11 cellular contexts compared by ENCODE assay signal in the genomic region with DNA sequence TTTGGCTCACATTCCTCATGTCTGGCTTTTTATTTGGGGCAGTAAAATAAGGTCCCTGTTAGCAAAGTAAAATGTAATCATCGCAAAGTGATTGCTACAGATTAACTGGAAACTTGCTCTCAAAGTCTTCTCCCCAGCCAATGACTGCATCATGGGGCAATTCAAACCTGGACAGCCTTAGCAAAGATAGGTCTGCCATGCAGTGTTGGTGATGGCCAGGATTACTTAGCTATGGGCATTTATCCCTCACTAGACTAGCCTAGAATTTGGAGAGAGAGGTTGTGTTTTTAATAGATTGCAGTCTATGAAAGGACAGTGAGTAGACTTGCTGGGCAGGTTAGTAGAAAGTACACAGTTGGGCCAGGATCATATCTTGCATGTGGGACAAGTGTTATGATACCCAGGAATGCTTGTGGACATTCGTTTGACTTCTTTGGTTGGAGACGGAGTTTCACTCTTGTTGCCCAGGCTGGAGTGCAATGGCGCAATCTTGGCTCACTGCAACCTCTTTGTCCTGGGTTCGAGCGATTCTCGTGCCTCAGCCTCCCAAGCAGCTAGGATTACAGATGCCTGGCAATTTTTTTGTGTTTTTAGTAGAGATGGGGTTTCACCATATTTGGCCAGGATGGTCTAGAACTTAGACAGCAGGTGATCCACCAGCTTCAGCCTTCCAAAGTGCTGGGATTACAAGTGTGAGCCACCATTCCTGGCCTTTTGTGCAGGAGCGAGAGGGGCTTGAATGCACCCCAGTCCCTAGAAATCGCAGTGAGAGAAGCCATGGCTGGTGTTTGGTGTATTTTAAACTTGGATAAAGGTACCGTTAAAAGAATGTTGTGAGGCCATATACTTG. TPM values are rescaled to one million over a fixed set of nuclear protein-coding genes. Genes with fewer than 3 reads are reported as not detected.
DNase-seq lines count a peak whose midpoint lies in the region; ATAC-seq, FAIRE-seq and TF ChIP-seq lines count a peak whose summit lies in the region.
"Had no signal": no experiment of that assay in that cellular context is flagged by ENCODE, and none has a peak within 500 bp of the region (broad histone marks: within the 10 kb centered on the region; RNA-seq: fewer than 3 reads in every experiment).

No MANE protein-coding gene starts in this region.

- no peaks in the 10 kb centered on the region for H3K9me3 Mint-ChIP-seq in stimulated activated naive CD8-positive, alpha-beta T cell treated with anti-CD3 and anti-CD28 coated beads, Interleukin-15, amount 100 ng/mL, for 72 hours

- POLR2A ChIA-PET in HepG2 (lab: Yijun Ruan, JAX) (interaction anchor here (1.1 to 9.0 kb wide), 5 partner anchors 18 to 305 kb away, joined by 3 to 96 read pairs (median 7); a partner anchor contains a TSS), K562 (lab: Yijun Ruan, JAX) (interaction anchor here (1.0 to 1.2 kb wide), 2 partner anchors 291 to 305 kb away, joined by 3 read pairs; a partner anchor contains a TSS)

- CTCF ChIA-PET in HepG2 (lab: Yijun Ruan, JAX; ENCODE audit: low intra/inter-chr PET ratio, low total read pairs), result no interaction called here
- CTCF ChIA-PET in K562 (lab: Yijun Ruan, JAX; ENCODE audit: low intra/inter-chr PET ratio), result interaction anchor here (0.6 kb wide), 1 partner anchor 13 kb away, joined by 4 read pairs; no protein-coding TSS in a partner anchor

- H3K27ac ChIP-seq in HepG2 (ENCODE audit: extremely low read length, insufficient read depth, low read length) (peak overlapping the region; percentile 22), right lobe of liver (no peak overlapping the region), K562 (ENCODE audit: extremely low read depth, low read depth, low read length) (0 out of 3 replicates have a peak overlapping the region, but pooled peaks have one; percentile 19), uterus (no peak overlapping the region)
- H3K27ac ChIP-seq: left lung had no signal

- H3K27me3 ChIP-seq in HepG2 (ENCODE audit: control insufficient read depth in 1 of 2, insufficient read depth in 2 of 2, low read length in 2 of 2), result no peaks in the 10 kb centered on the region; a peak in 1 of 5 replicates
- H3K27me3 ChIP-seq in right lobe of liver, result no peaks in the 10 kb centered on the region
- H3K27me3 ChIP-seq in Loucy (ENCODE audit: insufficient read depth, low read length, poor library complexity, severe bottlenecking), result no peaks in the 10 kb centered on the region
- no peaks in the 10 kb centered on the region for H3K27me3 ChIP-seq in K562 (ENCODE audit: control insufficient read depth in 2 of 2, insufficient read depth in 2 of 2, low read length in 2 of 2)
- no peaks in the 10 kb centered on the region for H3K27me3 ChIP-seq in uterus
- H3K27me3 ChIP-seq: left lung had no signal

- no peaks in the 10 kb centered on the region for H3K27me3 Mint-ChIP-seq in stimulated activated naive CD8-positive, alpha-beta T cell treated with anti-CD3 and anti-CD28 coated beads, Interleukin-15, amount 100 ng/mL, for 72 hours

- H3K4me3 Mint-ChIP-seq in stimulated activated naive CD8-positive, alpha-beta T cell treated with anti-CD3 and anti-CD28 coated beads, Interleukin-15, amount 100 ng/mL, for 72 hours, result peak overlapping the region; percentile 24 to 35

- BruUV-seq in HepG2 (replicated peaks; lab: Mats Ljungman, UMichigan), result no TSS peak
- no TSS peak for BruUV-seq in K562 (replicated peaks; lab: Mats Ljungman, UMichigan)

- TF ChIP-seq EP300 in HepG2 (IDR thresholded peaks at IDR 0.05; ENCODE audit: low read depth in 2 of 2, low read length in 2 of 2) (no peak), HepG2 (CRISPR knock-in tag; IDR thresholded peaks at IDR 0.05; ENCODE audit: borderline replicate concordance) (no peak), K562 (IDR thresholded peaks at IDR 0.05; ENCODE audit: low read length) (no peak)

- H3K9me1 ChIP-seq in K562 (ENCODE audit: control insufficient read depth, insufficient read depth, low read length), result no peaks in the 10 kb centered on the region

- ATAC-seq in HepG2 (no peak), right lobe of liver (no peak), K562 (no peak), left colon (no peak)
- no peak for ATAC-seq in stimulated activated naive CD8-positive, alpha-beta T cell treated with anti-CD3 and anti-CD28 coated beads, Interleukin-15, amount 100 ng/mL, for 72 hours
- ATAC-seq: left lung had no signal

- H3K27ac Mint-ChIP-seq in stimulated activated naive CD8-positive, alpha-beta T cell treated with anti-CD3 and anti-CD28 coated beads, Interleukin-15, amount 100 ng/mL, for 72 hours, result peak overlapping the region; percentile 12 to 35

- peaks cover 28% of the 10 kb centered on the region for H3K79me2 ChIP-seq in HepG2 (ENCODE audit: insufficient read depth, low read length)
- peaks cover 61% of the 10 kb centered on the region for H3K79me2 ChIP-seq in Loucy (ENCODE audit: insufficient read depth, low read length)
- peaks cover 50% of the 10 kb centered on the region for H3K79me2 ChIP-seq in K562 (ENCODE audit: control insufficient read depth, insufficient read depth, low read length)

- in situ Hi-C loops in HepG2 (cut with HindIII; ENCODE audit: extremely low pct_ligation_motif_present, low pct_unique_long_range_greater_than_20kb), result no loop called here
- in situ Hi-C loops in K562 (cut with MboI), result loop anchor here (25.0 kb wide), 2 partner anchors 1180 to 1245 kb away; a partner anchor contains a TSS

- H3K9me2 ChIP-seq in Loucy (replicated peaks; ENCODE audit: low read depth, low read length), result no peaks in the 10 kb centered on the region

- no peak overlapping the region for H2AFZ ChIP-seq in HepG2 (ENCODE audit: low read length)
- no peak overlapping the region for H2AFZ ChIP-seq in Loucy (ENCODE audit: low read length)
- no peak overlapping the region for H2AFZ ChIP-seq in K562 (ENCODE audit: low read depth, low read length)

- H3K4me1 ChIP-seq in HepG2 (ENCODE audit: insufficient read depth, low read length) (peaks cover 40% of the 10 kb centered on the region), right lobe of liver (peaks cover 0 to 21% (median 0%) of the 10 kb centered on the region in 4 donors), Loucy (ENCODE audit: insufficient read depth, low read length, poor library complexity, severe bottlenecking) (peaks cover 22% of the 10 kb centered on the region), K562 (replicated peaks in 1 of 2; ENCODE audit: control insufficient read depth in 2 of 2, insufficient read depth in 2 of 2, low read length in 2 of 2) (peaks cover 0 to 24% of the 10 kb centered on the region in 2 experiments; a peak in 2 of 5 replicates), uterus (peaks cover 0 to 9% of the 10 kb centered on the region in 2 donors)

- peak; percentile 18; the same call in 1 of the 2 replicates for TF ChIP-seq RAD21 in HepG2 (CRISPR knock-in tag; IDR thresholded peaks at IDR 0.05)
- TF ChIP-seq RAD21 in K562 (CRISPR knock-in tag; conservative IDR thresholded peaks at IDR 0.05 in 1 of 2, IDR thresholded peaks at IDR 0.05 in 1 of 2), result no peak

- intact Hi-C loops in HepG2 (cut with micrococcal nuclease; ENCODE audit: unreplicated experiment), result loop anchor here (10.0 kb wide), 1 partner anchor 863 kb away; a partner anchor contains a TSS
- intact Hi-C loops in right lobe of liver (cut with DNase I), result no loop called here
- intact Hi-C loops in K562 (cut with micrococcal nuclease), result no loop called here
- intact Hi-C loops in uterus (cut with DNase I; ENCODE audit: low total_unique reads), result no loop called here
- intact Hi-C loops in left colon (cut with DNase I, micrococcal nuclease), result no loop called here

- no peak overlapping the region for H3K9ac ChIP-seq in HepG2 (ENCODE audit: insufficient read depth, low read depth, low read length)
- no peak overlapping the region for H3K9ac ChIP-seq in Loucy (ENCODE audit: low read depth, low read length, poor library complexity, severe bottlenecking)
- H3K9ac ChIP-seq in K562 (ENCODE audit: insufficient read depth in 1 of 2, low read depth in 2 of 2, low read length in 2 of 2), result peak overlapping the region in 1 of 2 experiments; percentile 99; a peak in 1 of 4 replicates

- TF ChIP-seq POLR2A in HepG2 (IDR thresholded peaks at IDR 0.05; ENCODE audit: insufficient read depth in 1 of 2, low read depth in 2 of 2, low read length in 2 of 2), result peak in 1 of 2 experiments; percentile 61; a peak in 3 of 4 replicates
- no peak for TF ChIP-seq POLR2A in right lobe of liver (IDR thresholded peaks at IDR 0.05)
- peak; percentile 40 for TF ChIP-seq POLR2A in K562 (conservative IDR thresholded peaks at IDR 0.05)
- no peak for TF ChIP-seq POLR2A in uterus (IDR thresholded peaks at IDR 0.05)

- H3K4me1 Mint-ChIP-seq in stimulated activated naive CD8-positive, alpha-beta T cell treated with anti-CD3 and anti-CD28 coated beads, Interleukin-15, amount 100 ng/mL, for 72 hours, result peaks cover 57% of the 10 kb centered on the region

- peaks cover 18% of the 10 kb centered on the region for H3F3A ChIP-seq in Loucy (ENCODE audit: low read depth)

- FAIRE-seq in HepG2 (lab: Jason Lieb, UNC) (no peak), K562 (lab: Jason Lieb, UNC) (no peak)
- FAIRE-seq: TTC549 had no signal

- TF ChIP-seq CTCF in HepG2 (CRISPR knock-in tag; IDR thresholded peaks at IDR 0.05), result no peak
- no peak for TF ChIP-seq CTCF in right lobe of liver (IDR thresholded peaks at IDR 0.05)
- TF ChIP-seq CTCF in Loucy (conservative IDR thresholded peaks at IDR 0.05; ENCODE audit: low read length), result no peak
- TF ChIP-seq CTCF in K562 (IDR thresholded peaks at IDR 0.05 in 2 of 3, conservative IDR thresholded peaks at IDR 0.05 in 1 of 3; ENCODE audit: insufficient read depth in 2 of 3, low read depth in 1 of 3, low read length in 3 of 3), result no peak
- no peak for TF ChIP-seq CTCF in uterus (IDR thresholded peaks at IDR 0.05)

- H3K9me3 ChIP-seq in HepG2 (ENCODE audit: low read length), result no peaks in the 10 kb centered on the region
- no peaks in the 10 kb centered on the region for H3K9me3 ChIP-seq in right lobe of liver
- no peaks in the 10 kb centered on the region for H3K9me3 ChIP-seq in Loucy (ENCODE audit: insufficient read depth, low read depth, low read length)
- no peaks in the 10 kb centered on the region for H3K9me3 ChIP-seq in K562 (replicated peaks; ENCODE audit: control insufficient read depth, insufficient read depth, low read depth, low read length)
- no peaks in the 10 kb centered on the region for H3K9me3 ChIP-seq in uterus
- H3K9me3 ChIP-seq: left lung had no signal

- H3K36me3 ChIP-seq in HepG2 (replicated peaks in 1 of 2; ENCODE audit: control insufficient read depth in 1 of 2, insufficient read depth in 2 of 2, low read length in 2 of 2) (peaks cover 9 to 39% of the 10 kb centered on the region in 2 experiments), right lobe of liver (peaks cover 0 to 37% (median 25%) of the 10 kb centered on the region in 4 donors), Loucy (ENCODE audit: insufficient read depth, low read length) (peaks cover 50% of the 10 kb centered on the region), K562 (ENCODE audit: control insufficient read depth, insufficient read depth, low read length) (peaks cover 41% of the 10 kb centered on the region), uterus (no peaks in the 10 kb centered on the region)

- H4K20me1 ChIP-seq in HepG2 (ENCODE audit: insufficient read depth, low read length) (peaks cover 54% of the 10 kb centered on the region), Loucy (ENCODE audit: insufficient read depth, low read length, poor library complexity, severe bottlenecking) (peaks cover 62% of the 10 kb centered on the region), K562 (replicated peaks; ENCODE audit: control insufficient read depth, insufficient read depth, low read length) (peaks cover 42% of the 10 kb centered on the region)

- DNase-seq in HepG2 (ENCODE audit: low spot score) (peak; percentile 12), right lobe of liver (no peak), K562 (ENCODE audit: extremely low read depth in 1 of 4, low spot score in 3 of 4) (no peak), uterus (no peak), T-helper 9 cell (no peak), left colon (no peak)
- DNase-seq in stimulated activated naive CD8-positive, alpha-beta T cell treated with anti-CD3 and anti-CD28 coated beads, Interleukin-15, amount 100 ng/mL, for 72 hours, result no peak
- DNase-seq: dermis blood vessel endothelial cell, left lung had no signal

- no peak overlapping the region for H3K4me3 ChIP-seq in HepG2 (replicated peaks in 1 of 3; ENCODE audit: insufficient read depth in 1 of 3, low read depth in 2 of 3, low read length in 3 of 3)
- no peak overlapping the region for H3K4me3 ChIP-seq in right lobe of liver
- peak overlapping the region; percentile 96 for H3K4me3 ChIP-seq in Loucy (ENCODE audit: low read length, poor library complexity, severe bottlenecking)
- peak overlapping the region; percentile 76; the same call in 1 of the 2 replicates for H3K4me3 ChIP-seq in K562
- no peak overlapping the region for H3K4me3 ChIP-seq in uterus

- WGBS in HepG2 (ENCODE audit: low lambda C conversion rate), result 98% methylated on average over 10 of the region's 10 CpGs
- WGBS in right lobe of liver (ENCODE audit: insufficient coverage, low coverage, low lambda C conversion rate, missing lambda C conversion rate), result 89% methylated on average over 10 of the region's 10 CpGs
- 84% methylated on average over 10 of the region's 10 CpGs for WGBS in K562 (ENCODE audit: insufficient coverage, low coverage, missing lambda C conversion rate)

- H3K4me2 ChIP-seq in HepG2 (ENCODE audit: low read depth, low read length) (0 out of 2 replicates have a peak overlapping the region, but pooled peaks have one; percentile 9), Loucy (ENCODE audit: low read depth, low read length, poor library complexity, severe bottlenecking) (peak overlapping the region; percentile 85), K562 (ENCODE audit: insufficient read depth, low read length) (peak overlapping the region; percentile 98; the same call in 1 of the 2 replicates)

RNA-seq across cellular contexts. Expression of a gene that starts 3.4 kb away (rescaled TPM):
- 3,224 and 3,551 TPM in 2 replicates for total RNA-seq in HepG2 (2016; rRNA removed; fragmentation: Illumina TruSeq; extraction: Trizol)
- 10,695 and 12,100 TPM in 2 replicates for total RNA-seq in HepG2 (2016; cell fraction: cytosol; rRNA removed; fragmentation: Illumina TruSeq; extraction: Trizol; ENCODE audit: low read depth)
- total RNA-seq in HepG2 (2016; cell fraction: insoluble cytoplasmic fraction; rRNA removed; fragmentation: Illumina TruSeq; extraction: Trizol), result 3,292 and 3,559 TPM in 2 replicates
- 12,582 and 12,681 TPM in 2 replicates for total RNA-seq in HepG2 (2016; cell fraction: membrane; rRNA removed; fragmentation: Illumina TruSeq; extraction: Trizol)
- total RNA-seq in HepG2 (2016; cell fraction: nucleus; rRNA removed; fragmentation: Illumina TruSeq; extraction: Trizol), result 1,009 and 1,091 TPM in 2 replicates
- polyA plus RNA-seq in HepG2 (2011; rRNA removed), result 6,343 and 7,346 TPM in 2 replicates
- polyA plus RNA-seq in HepG2 (2011; cell fraction: cytosol; rRNA removed), result 10,754 and 13,161 TPM in 2 replicates
- 1,380 and 1,587 TPM in 2 replicates for polyA plus RNA-seq in HepG2 (2011; cell fraction: nucleus; rRNA removed)
- 4,280 and 4,651 TPM in 2 replicates for polyA plus RNA-seq in HepG2 (2012)
- polyA plus RNA-seq in HepG2 (2016; cell fraction: cytosol; fragmentation: Illumina TruSeq; extraction: Trizol; ENCODE audit: low read depth), result 13,237 and 13,731 TPM in 2 replicates
- 3,395 and 3,576 TPM in 2 replicates for polyA plus RNA-seq in HepG2 (2016; cell fraction: insoluble cytoplasmic fraction; fragmentation: Illumina TruSeq; extraction: Trizol; ENCODE audit: low read depth)
- 11,484 and 12,144 TPM in 2 replicates for polyA plus RNA-seq in HepG2 (2016; cell fraction: membrane; fragmentation: Illumina TruSeq; extraction: Trizol; ENCODE audit: low read depth)
- 1,833 and 2,013 TPM in 2 replicates for polyA plus RNA-seq in HepG2 (2016; cell fraction: nucleus; fragmentation: Illumina TruSeq; extraction: Trizol; ENCODE audit: insufficient read depth, low read depth)
- polyA minus RNA-seq in HepG2 (2011; rRNA and poly(A)+ RNA removed; ENCODE audit: low replicate concordance), result 2,109 and 3,494 TPM in 2 replicates
- 1,100 and 1,176 TPM in 2 replicates for polyA minus RNA-seq in HepG2 (2011; cell fraction: cytosol; rRNA and poly(A)+ RNA removed)
- 507 and 550 TPM in 2 replicates for polyA minus RNA-seq in HepG2 (2011; cell fraction: nucleus; rRNA and poly(A)+ RNA removed)
- total RNA-seq in right lobe of liver, result 100 to 1,000 TPM; 345 to 448 (median 375) TPM
- total RNA-seq in K562 (2011; cell fraction: chromatin; rRNA removed; ENCODE audit: low replicate concordance), result 363 and 458 TPM in 2 replicates
- 943 and 1,017 TPM in 2 replicates for total RNA-seq in K562 (2011; cell fraction: nucleolus; rRNA removed)
- 1,246 and 2,729 TPM in 2 replicates for total RNA-seq in K562 (2011; cell fraction: nucleoplasm; rRNA removed)
- total RNA-seq in K562 (2014; rRNA removed), result 2,497 and 2,891 TPM in 2 replicates
- total RNA-seq in K562 (2014; rRNA removed; fragmentation: Illumina TruSeq; extraction: Trizol), result 3,394 and 3,487 TPM in 2 replicates
- 2,347 and 2,541 TPM in 2 replicates for total RNA-seq in K562 (2015; rRNA removed; fragmentation: Illumina TruSeq; extraction: Trizol)
- 1,973 and 2,048 TPM in 2 replicates for total RNA-seq in K562 (2021)
- polyA plus RNA-seq in K562 (2011; rRNA removed), result 5,249 and 6,224 TPM in 2 replicates
- polyA plus RNA-seq in K562 (2011; cell fraction: cytosol; rRNA removed), result 7,336 and 9,426 TPM in 2 replicates
- polyA plus RNA-seq in K562 (2011; cell fraction: nucleus; rRNA removed), result 1,942 and 2,998 TPM in 2 replicates
- 4,153 and 5,760 TPM in 2 replicates for polyA plus RNA-seq in K562 (2012)
- 1,443 and 1,772 TPM in 2 replicates for polyA plus RNA-seq in K562 (2014; fragmentation: Illumina TruSeq; extraction: Trizol)
- 1,000 to 10,000 TPM; 2,016 to 3,006 TPM for polyA plus RNA-seq in K562 (2014; fragmentation: Nextera tagmentation; extraction: Ambion mirVana)
- polyA plus RNA-seq in K562 (2014; rRNA removed), result 2,945 and 3,407 TPM in 2 replicates
- polyA minus RNA-seq in K562 (2011; rRNA and poly(A)+ RNA removed), result 3,452 and 4,777 TPM in 2 replicates
- polyA minus RNA-seq in K562 (2011; cell fraction: cytosol; rRNA and poly(A)+ RNA removed), result 1,188 and 1,495 TPM in 2 replicates
- polyA minus RNA-seq in K562 (2011; cell fraction: nucleus; rRNA and poly(A)+ RNA removed), result 441 and 725 TPM in 2 replicates
- total RNA-seq in uterus, result 1,000 to 10,000 TPM in 3 of 4 donors, 100 to 1,000 TPM in 1; 875 to 4,841 (median 1,355) TPM
- 100 to 1,000 TPM; 733 to 792 TPM for total RNA-seq in left colon

RNA-seq across cellular contexts. Expression of a gene that starts 19.3 kb away (rescaled TPM):
- total RNA-seq in HepG2 (2016; rRNA removed; fragmentation: Illumina TruSeq; extraction: Trizol), result 9.1 and 13.8 TPM in 2 replicates
- total RNA-seq in HepG2 (2016; cell fraction: cytosol; rRNA removed; fragmentation: Illumina TruSeq; extraction: Trizol; ENCODE audit: low read depth), result 2.6 and 3.7 TPM in 2 replicates
- 9.3 and 14.3 TPM in 2 replicates for total RNA-seq in HepG2 (2016; cell fraction: insoluble cytoplasmic fraction; rRNA removed; fragmentation: Illumina TruSeq; extraction: Trizol)
- 7.4 and 8.2 TPM in 2 replicates for total RNA-seq in HepG2 (2016; cell fraction: membrane; rRNA removed; fragmentation: Illumina TruSeq; extraction: Trizol)
- total RNA-seq in HepG2 (2016; cell fraction: nucleus; rRNA removed; fragmentation: Illumina TruSeq; extraction: Trizol), result 12.6 and 14.0 TPM in 2 replicates
- polyA plus RNA-seq in HepG2 (2011; rRNA removed), result 9.8 and 11.4 TPM in 2 replicates
- polyA plus RNA-seq in HepG2 (2011; cell fraction: cytosol; rRNA removed), result 5.6 and 9.6 TPM in 2 replicates
- polyA plus RNA-seq in HepG2 (2011; cell fraction: nucleus; rRNA removed), result 8.1 and 11.8 TPM in 2 replicates
- polyA plus RNA-seq in HepG2 (2012), result 10.7 and 13.7 TPM in 2 replicates
- polyA plus RNA-seq in HepG2 (2016; cell fraction: cytosol; fragmentation: Illumina TruSeq; extraction: Trizol; ENCODE audit: low read depth), result 3.2 TPM in 2 replicates
- polyA plus RNA-seq in HepG2 (2016; cell fraction: insoluble cytoplasmic fraction; fragmentation: Illumina TruSeq; extraction: Trizol; ENCODE audit: low read depth), result 7.9 and 10.1 TPM in 2 replicates
- 6.7 and 6.9 TPM in 2 replicates for polyA plus RNA-seq in HepG2 (2016; cell fraction: membrane; fragmentation: Illumina TruSeq; extraction: Trizol; ENCODE audit: low read depth)
- polyA plus RNA-seq in HepG2 (2016; cell fraction: nucleus; fragmentation: Illumina TruSeq; extraction: Trizol; ENCODE audit: insufficient read depth, low read depth), result 22.4 and 23.0 TPM in 2 replicates
- polyA minus RNA-seq in HepG2 (2011; rRNA and poly(A)+ RNA removed; ENCODE audit: low replicate concordance), result 10.6 and 11.6 TPM in 2 replicates
- polyA minus RNA-seq in HepG2 (2011; cell fraction: cytosol; rRNA and poly(A)+ RNA removed), result 6.4 and 7.6 TPM in 2 replicates
- polyA minus RNA-seq in HepG2 (2011; cell fraction: nucleus; rRNA and poly(A)+ RNA removed), result 8.4 and 10.2 TPM in 2 replicates
- total RNA-seq in right lobe of liver, result 1 to 10 TPM; 2.9 to 6.1 (median 4.2) TPM
- 47.9 and 106 TPM in 2 replicates for total RNA-seq in K562 (2011; cell fraction: chromatin; rRNA removed; ENCODE audit: low replicate concordance)
- total RNA-seq in K562 (2011; cell fraction: nucleolus; rRNA removed), result 38.9 and 46.3 TPM in 2 replicates
- 71.7 and 73.2 TPM in 2 replicates for total RNA-seq in K562 (2011; cell fraction: nucleoplasm; rRNA removed)
- total RNA-seq in K562 (2014; rRNA removed), result 26.4 and 28.2 TPM in 2 replicates
- 44.7 and 49.6 TPM in 2 replicates for total RNA-seq in K562 (2014; rRNA removed; fragmentation: Illumina TruSeq; extraction: Trizol)
- 19.5 and 23.5 TPM in 2 replicates for total RNA-seq in K562 (2015; rRNA removed; fragmentation: Illumina TruSeq; extraction: Trizol)
- total RNA-seq in K562 (2021), result 33.2 and 37.5 TPM in 2 replicates
- polyA plus RNA-seq in K562 (2011; rRNA removed), result 25.7 and 49.1 TPM in 2 replicates
- polyA plus RNA-seq in K562 (2011; cell fraction: cytosol; rRNA removed), result 11.0 and 21.9 TPM in 2 replicates
- 29.5 and 34.9 TPM in 2 replicates for polyA plus RNA-seq in K562 (2011; cell fraction: nucleus; rRNA removed)
- 18.7 and 20.2 TPM in 2 replicates for polyA plus RNA-seq in K562 (2012)
- polyA plus RNA-seq in K562 (2014; fragmentation: Illumina TruSeq; extraction: Trizol), result 35.6 and 41.5 TPM in 2 replicates
- polyA plus RNA-seq in K562 (2014; fragmentation: Nextera tagmentation; extraction: Ambion mirVana), result 10 to 100 TPM; 10.4 to 14.5 TPM
- polyA plus RNA-seq in K562 (2014; rRNA removed), result 32.0 and 39.9 TPM in 2 replicates
- 27.6 and 41.0 TPM in 2 replicates for polyA minus RNA-seq in K562 (2011; rRNA and poly(A)+ RNA removed)
- polyA minus RNA-seq in K562 (2011; cell fraction: cytosol; rRNA and poly(A)+ RNA removed), result 7.1 and 12.8 TPM in 2 replicates
- 11.2 and 11.9 TPM in 2 replicates for polyA minus RNA-seq in K562 (2011; cell fraction: nucleus; rRNA and poly(A)+ RNA removed)
- 10 to 100 TPM in 1 of 4 donors, 1 to 10 TPM in 2, under 1 TPM in 1; 0.51 to 38.7 (median 8.0) TPM for total RNA-seq in uterus
- total RNA-seq in left colon, result 10 to 100 TPM; 13.4 to 17.1 TPM

Comparison
In these comparisons a context has a peak if more than half of its experiments do, and no peak if none do; other contexts are left out.
1. H3K27ac ChIP-seq: peak in HepG2 (single experiment) and K562 (single experiment); none in right lobe of liver (0 of 3) and uterus (0 of 2).
2. H3K4me2 ChIP-seq: peak in every context shown above with its lines; median percentile 98 in K562; 85 in Loucy; 9 in HepG2.
3. H3K4me3 ChIP-seq: peak in Loucy (single experiment) and K562 (single experiment); none in HepG2 (0 of 3), right lobe of liver (0 of 3) and uterus (0 of 2).